In genomic region chr1:87226341-87226760, GRCh38 we compare ENCODE assay signal across 10 cellular contexts.
A peak's percentile ranks its signal among the peaks of the same experiment; 100 is the strongest.
DNase-seq lines count a peak whose midpoint lies in the region; ATAC-seq, FAIRE-seq and TF ChIP-seq lines count a peak whose summit lies in the region.
"Had no signal": no experiment of that assay in that cellular context is flagged by ENCODE, and none has a peak within 500 bp of the region (broad histone marks: within the 10 kb centered on the region; RNA-seq: fewer than 3 reads in every experiment).

No MANE protein-coding gene starts in this region.

- peak; percentile 4 to 46 for DNase-seq in NOMO-1 (lab: John Stamatoyannopoulos, UW; ENCODE audit: unreplicated experiment in 2 of 2)
- DNase-seq in NOMO-1 treated with dmso at 0.1 percent for 144 hours (lab: John Stamatoyannopoulos, UW; ENCODE audit: unreplicated experiment), result no peak
- DNase-seq in RCC 7860 (ENCODE audit: low spot score), result peak; percentile 99
- peak; percentile 99 for DNase-seq in fibroblast of mammary gland (ENCODE audit: low read depth)
- DNase-seq in ovary, result peak; percentile 38 to 81 (median 46)
- no peak for DNase-seq in endothelial cell (ENCODE audit: low spot score)
- no peak for DNase-seq in putamen (ENCODE audit: low spot score)

- H3K4me1 ChIP-seq in ovary (ENCODE audit: insufficient read depth), result no peaks in the 10 kb centered on the region

- no peak overlapping the region for H3K27ac Mint-ChIP-seq in endothelial cell (ENCODE audit: unreplicated experiment)
- H3K27ac Mint-ChIP-seq: B cell had no signal

- peak; percentile 97 for FAIRE-seq in RCC 7860 (lab: Jason Lieb, UNC)

- H3K27me3 ChIP-seq in ovary, result no peaks in the 10 kb centered on the region

- no peak for ATAC-seq in HG02870 (IDR thresholded peaks at IDR 0.05; ENCODE audit: unreplicated experiment)

- 5 to 9% (median 7%) methylated on average over 8 of the region's 8 CpGs for WGBS in ovary, 3 donors

- no peak for TF ChIP-seq EP300 in ovary (IDR thresholded peaks at IDR 0.05)

- no peak overlapping the region for H3K4me3 ChIP-seq in fibroblast of mammary gland (ENCODE audit: control insufficient read depth, low read depth, low read length)
- H3K4me3 ChIP-seq in ovary, result no peak overlapping the region

- no peak overlapping the region for H3K4me3 Mint-ChIP-seq in endothelial cell (ENCODE audit: unreplicated experiment)
- H3K4me3 Mint-ChIP-seq: B cell had no signal

- intact Hi-C loops in ovary (cut with DNase I), result no loop called here

- H3K9me3 ChIP-seq in ovary, result no peaks in the 10 kb centered on the region

- no peaks in the 10 kb centered on the region for H3K9me3 Mint-ChIP-seq in endothelial cell (ENCODE audit: unreplicated experiment)

- no peak overlapping the region for H3K27ac ChIP-seq in ovary
- H3K27ac ChIP-seq: VCaP had no signal

- no peak for TF ChIP-seq CTCF in fibroblast of mammary gland (conservative IDR thresholded peaks at IDR 0.05; ENCODE audit: control insufficient read depth, insufficient read depth, low read depth, low read length)
- TF ChIP-seq CTCF in ovary (IDR thresholded peaks at IDR 0.05), result no peak
- TF ChIP-seq CTCF in endothelial cell (IDR thresholded peaks at IDR 0.05; ENCODE audit: unreplicated experiment), result no peak

- H3K36me3 ChIP-seq in ovary, result no peaks in the 10 kb centered on the region

- peaks cover 2% of the 10 kb centered on the region for H3K27me3 Mint-ChIP-seq in endothelial cell (ENCODE audit: unreplicated experiment)
- H3K27me3 Mint-ChIP-seq: B cell had no signal

- H3K36me3 Mint-ChIP-seq in endothelial cell (ENCODE audit: low read depth, unreplicated experiment), result no peaks in the 10 kb centered on the region

- no peaks in the 10 kb centered on the region for H3K4me1 Mint-ChIP-seq in endothelial cell (ENCODE audit: unreplicated experiment)

- no peak for TF ChIP-seq POLR2A in ovary (IDR thresholded peaks at IDR 0.05)

Comparison
In these comparisons a context has a peak if more than half of its experiments do, and no peak if none do; other contexts are left out.
1. DNase-seq: peak in NOMO-1 (2 of 2), RCC 7860 (single experiment), fibroblast of mammary gland (single experiment) and ovary (5 of 5); none in NOMO-1 treated with dmso at 0.1 percent for 144 hours (single experiment), endothelial cell (single experiment) and putamen (single experiment).